Comparison of ENCODE assay signal across 8 cellular contexts in the genomic region with DNA sequence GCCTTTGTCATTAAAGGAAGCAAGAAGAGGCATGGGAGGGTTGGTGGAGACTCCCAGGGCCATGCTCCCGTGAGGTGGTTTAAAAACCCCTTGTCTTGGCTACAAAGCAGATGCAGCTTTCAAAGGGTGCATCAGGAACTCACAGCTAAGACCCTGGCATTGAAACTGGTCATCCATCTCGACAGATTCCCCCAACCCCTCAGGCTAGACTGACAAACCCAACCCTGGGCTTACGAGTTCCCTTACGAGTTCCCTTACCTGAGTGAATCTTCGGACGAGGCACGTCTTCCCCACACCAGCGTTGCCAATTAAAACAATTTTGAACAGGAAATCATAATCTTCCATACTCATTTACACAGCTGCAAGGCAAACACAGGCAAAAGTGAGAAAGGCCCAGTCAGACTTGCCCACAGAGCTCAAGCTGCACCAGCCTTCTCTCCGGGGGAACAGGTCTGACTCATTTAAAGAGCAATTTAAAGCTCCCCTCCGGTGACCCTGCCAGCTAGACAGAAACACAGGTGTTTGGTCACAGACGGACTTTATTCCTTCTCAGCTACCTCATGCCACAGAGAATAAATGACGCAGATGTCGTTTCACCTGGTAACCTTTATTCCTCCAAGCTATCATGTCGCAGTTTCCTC.
DNase-seq lines count a peak whose midpoint lies in the region; ATAC-seq and TF ChIP-seq lines count a peak whose summit lies in the region.

No MANE protein-coding gene starts in this region.

- H3K18ac ChIP-seq in IMR-90 (ENCODE audit: low read depth, low read length), result no peak overlapping the region

- in situ Hi-C loops in IMR-90 (cut with MboI; ENCODE audit: low sequenced_read_pairs), result no loop called here

- peak overlapping the region; percentile 9; the same call in 1 of the 2 replicates for H2AK5ac ChIP-seq in IMR-90 (ENCODE audit: low read depth, low read length)

- ATAC-seq in GM18519 (IDR thresholded peaks at IDR 0.05; ENCODE audit: low FRiP score, unreplicated experiment), result peak; percentile 92
- ATAC-seq in GM21528 (IDR thresholded peaks at IDR 0.05; ENCODE audit: low FRiP score, unreplicated experiment), result peak; percentile 92
- no peak for ATAC-seq in IMR-90 (ENCODE audit: low read depth)

- H2BK20ac ChIP-seq in IMR-90 (ENCODE audit: low read depth, low read length), result no peak overlapping the region

- no peak overlapping the region for H3K56ac ChIP-seq in IMR-90 (ENCODE audit: extremely low read depth, insufficient read depth, low read length)

- H2BK15ac ChIP-seq in IMR-90 (ENCODE audit: low read depth, low read length), result 0 out of 3 replicates have a peak overlapping the region, but pooled peaks have one; percentile 23

- no peak overlapping the region for H2AFZ ChIP-seq in IMR-90 (replicated peaks; ENCODE audit: low read length, poor library complexity)

- POLR2A ChIA-PET in IMR-90 (lab: Charles Lee; ENCODE audit: unreplicated experiment), result no interaction called here

- H4K5ac ChIP-seq in IMR-90 (ENCODE audit: low read depth, low read length), result no peak overlapping the region

- CTCF ChIA-PET in IMR-90 (lab: Yijun Ruan, JAX), result no interaction called here

- H3K4me1 ChIP-seq in IMR-90 (ENCODE audit: control insufficient read depth, insufficient read depth, low read length), result peaks cover under 1% of the 10 kb centered on the region

- no peak overlapping the region for H2BK5ac ChIP-seq in IMR-90 (ENCODE audit: low read depth, low read length, poor library complexity, severe bottlenecking)

- no peak for TF ChIP-seq RAD21 in IMR-90 (IDR thresholded peaks at IDR 0.05; ENCODE audit: low read length)

- H3K4me3 Mint-ChIP-seq in chondrocyte (ENCODE audit: unreplicated experiment), result no peak overlapping the region

- H4K8ac ChIP-seq in IMR-90 (ENCODE audit: low read depth in 2 of 2, low read length in 2 of 2), result no peak overlapping the region

- no peak overlapping the region for H3K4me3 ChIP-seq in IMR-90 (ENCODE audit: insufficient read depth, low read depth, low read length)

- DNase-seq in IMR-90, result no peak
- DNase-seq in chondrocyte (ENCODE audit: low spot score), result no peak
- no peak for DNase-seq in 8988T
- DNase-seq in NCI-H82 treated with DMSO at 0.1 percent for 48 hours (lab: John Stamatoyannopoulos, UW; ENCODE audit: unreplicated experiment), result no peak
- no peak for DNase-seq in activated gamma-delta T cell treated with Interleukin-2 at 50 U/mL for 16 hours
- DNase-seq in iPS-NIHi7 (ENCODE audit: extremely low spot score), result no peak

- no peak overlapping the region for H2BK120ac ChIP-seq in IMR-90 (ENCODE audit: low read depth, low read length)

- H3K9me1 ChIP-seq in IMR-90 (ENCODE audit: insufficient read depth, low read length), result peaks cover 10% of the 10 kb centered on the region; the same call in 1 of the 2 replicates

- H3K27ac Mint-ChIP-seq in chondrocyte (ENCODE audit: unreplicated experiment), result peak overlapping the region; percentile 95

- 0 out of 2 replicates have a peak overlapping the region, but pooled peaks have one; percentile 8 for H3K14ac ChIP-seq in IMR-90 (replicated peaks; ENCODE audit: low read depth, low read length)

- H3K4me2 ChIP-seq in IMR-90 (ENCODE audit: low read depth, low read length), result no peak overlapping the region

- H3K4ac ChIP-seq in IMR-90 (ENCODE audit: low read depth, low read length), result no peak overlapping the region

- no peak overlapping the region for H3K9ac ChIP-seq in IMR-90 (ENCODE audit: low read depth, low read length)

- peaks cover 92% of the 10 kb centered on the region for H3K4me1 Mint-ChIP-seq in chondrocyte (ENCODE audit: low read depth)

- peaks cover 12% of the 10 kb centered on the region for H3K36me3 Mint-ChIP-seq in chondrocyte (ENCODE audit: low read depth)

- dilution Hi-C loops in IMR-90 (cut with HindIII; ENCODE audit: low sequenced_read_pairs, unreplicated experiment), result no loop called here

- no TSS peak for BruUV-seq in IMR-90 (replicated peaks; lab: Mats Ljungman, UMichigan)

- no peak overlapping the region for H4K91ac ChIP-seq in IMR-90 (ENCODE audit: insufficient read depth, low read depth, low read length)

- no peak for TF ChIP-seq POLR2A in IMR-90 (IDR thresholded peaks at IDR 0.05; ENCODE audit: low read depth, low read length)

- WGBS in IMR-90 (ENCODE audit: extremely low coverage in 2 of 2, insufficient read length in 1 of 2), 2 experiments, result 77% methylated on average over 4 of the region's 14 CpGs; no CpG with 5 or more reads in 1 of the 2 experiments

- H2AK9ac ChIP-seq in IMR-90 (replicated peaks; ENCODE audit: low read depth, low read length, poor library complexity), result peak overlapping the region; percentile 42

- intact Hi-C loops in IMR-90 (cut with micrococcal nuclease), result no loop called here

- peaks cover 9% of the 10 kb centered on the region for H4K20me1 ChIP-seq in IMR-90 (ENCODE audit: insufficient read depth, low read length)

- no peaks in the 10 kb centered on the region for H3K27me3 ChIP-seq in IMR-90 (ENCODE audit: control insufficient read depth, insufficient read depth, low read length)

- H3K9me3 ChIP-seq in IMR-90 (ENCODE audit: control insufficient read depth, insufficient read depth, low read length), result no peaks in the 10 kb centered on the region

- H3K79me1 ChIP-seq in IMR-90 (ENCODE audit: low read depth in 1 of 2, low read length in 2 of 2), result peaks cover 0 to 18% of the 10 kb centered on the region in 2 experiments; a peak in 2 of 4 replicates

- no peak overlapping the region for H3K27ac ChIP-seq in IMR-90 (ENCODE audit: insufficient read depth, low read length)

- no peaks in the 10 kb centered on the region for H3K27me3 Mint-ChIP-seq in chondrocyte (ENCODE audit: low read depth)

- peaks cover 2% of the 10 kb centered on the region for H3K36me3 ChIP-seq in IMR-90 (ENCODE audit: control insufficient read depth, insufficient read depth, low read length)

- H3K23ac ChIP-seq in IMR-90 (ENCODE audit: low read depth, low read length), result no peak overlapping the region

- no peaks in the 10 kb centered on the region for H3K9me3 Mint-ChIP-seq in chondrocyte (ENCODE audit: low read depth)

- TF ChIP-seq CTCF in IMR-90 (conservative IDR thresholded peaks at IDR 0.05; ENCODE audit: low read depth, low read length), result no peak
- TF ChIP-seq CTCF in chondrocyte (IDR thresholded peaks at IDR 0.05), result no peak

TF ChIP-seq in IMR-90, 13 proteins besides CTCF, POLR2A, EP300 and RAD21:
- TF ChIP-seq RCOR1 (IDR thresholded peaks at IDR 0.05; ENCODE audit: insufficient replicate concordance, low read length) (no peak), MXI1 (IDR thresholded peaks at IDR 0.05; ENCODE audit: borderline replicate concordance, low read depth, low read length) (no peak), FOS (IDR thresholded peaks at IDR 0.05; ENCODE audit: low read depth, low read length) (no peak), CHD1 (IDR thresholded peaks at IDR 0.05; ENCODE audit: low read depth, low read length) (no peak), SMC3 (IDR thresholded peaks at IDR 0.05; ENCODE audit: low read depth, low read length) (no peak), MAFK (IDR thresholded peaks at IDR 0.05; ENCODE audit: low read depth, low read length) (no peak), USF2 (IDR thresholded peaks at IDR 0.05; ENCODE audit: low read depth, low read length) (no peak), ELK1 (IDR thresholded peaks at IDR 0.05; ENCODE audit: borderline replicate concordance, low read depth, low read length) (no peak), CEBPB (IDR thresholded peaks at IDR 0.05; ENCODE audit: low read depth, low read length) (no peak), MAZ (IDR thresholded peaks at IDR 0.05; ENCODE audit: borderline replicate concordance, low read depth, low read length) (no peak), BHLHE40 (IDR thresholded peaks at IDR 0.05; ENCODE audit: low read depth, low read length) (no peak), NFE2L2 (IDR thresholded peaks at IDR 0.05; ENCODE audit: low read depth, low read length) (no peak), RFX5 (IDR thresholded peaks at IDR 0.05; ENCODE audit: low read depth, low read length) (no peak)
